ENCODE assay signal across 1 cellular context in the genomic region with DNA sequence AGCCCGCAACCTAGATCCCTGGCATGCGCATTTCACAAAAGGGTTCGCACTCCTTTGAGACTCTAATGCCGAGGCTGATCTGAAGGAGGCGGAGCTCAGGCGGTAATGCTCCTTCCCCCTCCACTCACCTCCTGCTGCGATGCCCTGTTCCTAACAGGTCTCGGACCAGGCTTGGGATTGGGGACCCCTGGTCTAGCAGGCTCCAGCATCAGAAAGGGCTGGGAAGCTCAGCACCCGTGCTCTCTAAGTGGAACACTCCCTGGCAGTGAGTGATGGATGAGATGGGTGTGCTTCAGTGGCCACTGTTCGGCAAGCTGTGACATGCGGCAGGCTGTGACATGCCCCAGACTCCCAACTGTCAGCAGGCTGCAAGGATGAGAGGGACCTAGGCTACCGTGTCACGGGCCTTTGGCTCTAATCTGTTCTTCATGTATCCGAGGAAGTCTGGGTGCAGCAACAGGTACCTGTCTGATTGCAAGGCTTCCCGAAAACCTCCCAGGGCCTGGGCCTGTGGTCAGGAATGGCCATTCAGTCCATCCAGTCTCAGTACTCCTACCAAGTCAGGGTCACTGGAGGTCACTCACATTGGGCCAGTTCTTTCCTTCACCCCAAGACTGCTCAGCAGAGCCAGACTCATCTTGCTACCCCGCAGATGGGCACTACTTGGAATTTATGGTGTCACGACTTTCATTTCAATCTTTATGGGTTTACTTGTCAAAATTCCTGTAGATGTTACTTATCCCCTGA.
TF ChIP-seq lines count a peak whose summit lies in the region.

No MANE protein-coding gene starts in this region.

TF ChIP-seq in IMR-90, 13 proteins besides CTCF, POLR2A, EP300 and RAD21:
- no peak for TF ChIP-seq RFX5 (IDR thresholded peaks at IDR 0.05; ENCODE audit: low read depth, low read length)
- TF ChIP-seq CHD1 (IDR thresholded peaks at IDR 0.05; ENCODE audit: low read depth, low read length): no peak
- TF ChIP-seq BHLHE40 (IDR thresholded peaks at IDR 0.05; ENCODE audit: low read depth, low read length): no peak
